ENCODE assay signal across 21 cellular contexts in the genomic region with DNA sequence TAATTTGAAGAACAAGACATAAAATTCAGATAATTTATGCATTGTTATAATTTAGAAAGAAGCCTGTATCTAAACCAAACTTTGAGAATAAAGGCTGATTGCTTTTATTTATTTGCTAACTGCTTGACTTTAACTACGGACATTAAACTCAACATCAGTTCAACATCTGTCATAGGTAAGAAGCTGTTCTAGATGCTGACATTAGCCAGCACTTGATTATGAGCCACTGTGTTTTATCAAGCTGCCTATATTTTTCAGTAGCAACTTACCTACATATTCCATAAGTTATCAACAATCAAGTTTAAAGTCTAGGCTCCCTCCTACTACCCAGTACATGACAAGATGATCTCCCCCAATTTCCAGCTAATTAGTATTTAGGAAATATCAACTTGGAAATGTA. TPM values are rescaled to one million over a fixed set of nuclear protein-coding genes. Genes with fewer than 3 reads are reported as not detected.
A peak's percentile ranks its signal among the peaks of the same experiment; 100 is the strongest.
DNase-seq lines count a peak whose midpoint lies in the region; ATAC-seq, FAIRE-seq and TF ChIP-seq lines count a peak whose summit lies in the region.
"Had no signal": no experiment of that assay in that cellular context is flagged by ENCODE, and none has a peak within 500 bp of the region (broad histone marks: within the 10 kb centered on the region; RNA-seq: fewer than 3 reads in every experiment).

No MANE protein-coding gene starts in this region.

- CTCF ChIA-PET in GM12878 (lab: Yijun Ruan, JAX): interaction anchor here (0.7 kb wide), 1 partner anchor 15 kb away, joined by 4 read pairs; no protein-coding TSS in a partner anchor

- in situ Hi-C loops in GM12878 (cut with MboI) (no loop called here), gastrocnemius medialis (cut with MboI; ENCODE audit: low sequenced_read_pairs in 4 of 4) (no loop called here)

- intact Hi-C loops in GM12878 (cut with micrococcal nuclease; ENCODE audit: unreplicated experiment) (no loop called here), gastrocnemius medialis (cut with DNase I; ENCODE audit: low total_unique reads) (no loop called here), body of pancreas (cut with DNase I) (no loop called here), posterior cingulate gyrus (cut with DNase I) (no loop called here)

- no TSS peak for BruUV-seq in GM12878 (replicated peaks; lab: Mats Ljungman, UMichigan)

- H3K27me3 ChIP-seq in GM12878 (replicated peaks in 1 of 2; ENCODE audit: control insufficient read depth in 2 of 2, insufficient read depth in 2 of 2, low read length in 1 of 2): no peaks in the 10 kb centered on the region
- H3K27me3 ChIP-seq in gastroesophageal sphincter: no peaks in the 10 kb centered on the region
- no peaks in the 10 kb centered on the region for H3K27me3 ChIP-seq in parathyroid adenoma (ENCODE audit: control insufficient read depth, insufficient read depth, low read length)
- no peaks in the 10 kb centered on the region for H3K27me3 ChIP-seq in gastrocnemius medialis
- H3K27me3 ChIP-seq in body of pancreas: no peaks in the 10 kb centered on the region
- H3K27me3 ChIP-seq: BLaER1 had no signal

- RAD21 ChIA-PET in GM12878 (lab: Charles Lee; ENCODE audit: unreplicated experiment): no interaction called here

- peak; percentile 18 for FAIRE-seq in GM12878 (lab: Jason Lieb, UNC)
- FAIRE-seq: G401.6, GM19239, H1 had no signal

- no peak for TF ChIP-seq CTCF in GM12878 (IDR thresholded peaks at IDR 0.05 in 2 of 3, conservative IDR thresholded peaks at IDR 0.05 in 1 of 3; ENCODE audit: control insufficient read depth in 2 of 3, extremely low read depth in 1 of 3, insufficient read depth in 1 of 3, low read depth in 3 of 3, low read length in 3 of 3)
- TF ChIP-seq CTCF in gastroesophageal sphincter (IDR thresholded peaks at IDR 0.05): no peak
- TF ChIP-seq CTCF in parathyroid adenoma (IDR thresholded peaks at IDR 0.05): no peak
- no peak for TF ChIP-seq CTCF in gastrocnemius medialis (IDR thresholded peaks at IDR 0.05 in 4 of 5, conservative IDR thresholded peaks at IDR 0.05 in 1 of 5)
- TF ChIP-seq CTCF in body of pancreas (IDR thresholded peaks at IDR 0.05): no peak
- TF ChIP-seq CTCF in coronary artery (IDR thresholded peaks at IDR 0.05): no peak

- TF ChIP-seq POLR2A in GM12878 (IDR thresholded peaks at IDR 0.05; ENCODE audit: low read depth, low read length): no peak
- no peak for TF ChIP-seq POLR2A in gastroesophageal sphincter (IDR thresholded peaks at IDR 0.05)
- TF ChIP-seq POLR2A in gastrocnemius medialis (IDR thresholded peaks at IDR 0.05): no peak
- TF ChIP-seq POLR2A in body of pancreas (IDR thresholded peaks at IDR 0.05): no peak

- SMC1A ChIA-PET in GM12878 (lab: Charles Lee; ENCODE audit: uncharacterized antibody, unreplicated experiment): interaction anchor here (1.0 kb wide), 3 partner anchors 9 to 47 kb away, joined by 3 read pairs; no protein-coding TSS in a partner anchor

- H3K27ac ChIP-seq in GM12878 (ENCODE audit: control insufficient read depth, insufficient read depth): no peak overlapping the region
- H3K27ac ChIP-seq in gastroesophageal sphincter: peak overlapping the region in 3 of 4 donors; percentile 35 to 64 (median 49)
- peak overlapping the region; percentile 53 for H3K27ac ChIP-seq in parathyroid adenoma
- H3K27ac ChIP-seq in gastrocnemius medialis: peak overlapping the region; percentile 86 to 89 (median 88)
- H3K27ac ChIP-seq in body of pancreas: no peak overlapping the region
- H3K27ac ChIP-seq in coronary artery: no peak overlapping the region
- H3K27ac ChIP-seq: BLaER1, C4-2B, GM23248 had no signal

- H3K4me1 ChIP-seq in GM12878 (ENCODE audit: control insufficient read depth, insufficient read depth, low read length) (no peaks in the 10 kb centered on the region), gastroesophageal sphincter (peaks cover 2 to 39% (median 4%) of the 10 kb centered on the region in 3 donors), parathyroid adenoma (peaks cover 12% of the 10 kb centered on the region), gastrocnemius medialis (peaks cover 52 to 59% of the 10 kb centered on the region in 2 donors), body of pancreas (no peaks in the 10 kb centered on the region)

- H3K36me3 ChIP-seq in GM12878 (ENCODE audit: control insufficient read depth in 2 of 2, insufficient read depth in 2 of 2, low read length in 1 of 2): peaks cover 0 to 1% of the 10 kb centered on the region in 2 experiments; a peak in 2 of 4 replicates
- H3K36me3 ChIP-seq in gastroesophageal sphincter: peaks cover 0 to 26% of the 10 kb centered on the region in 2 donors
- no peaks in the 10 kb centered on the region for H3K36me3 ChIP-seq in parathyroid adenoma (ENCODE audit: control insufficient read depth, insufficient read depth, low read length)
- H3K36me3 ChIP-seq in gastrocnemius medialis: peaks cover 0 to 4% of the 10 kb centered on the region in 2 donors
- no peaks in the 10 kb centered on the region for H3K36me3 ChIP-seq in body of pancreas (replicated peaks in 1 of 2; ENCODE audit: insufficient read depth in 1 of 2, low read depth in 2 of 2)

- DNase-seq in GM12878 (ENCODE audit: low read depth, low spot score) (no peak), gastrocnemius medialis (no peak), body of pancreas (no peak), coronary artery (ENCODE audit: low spot score) (no peak), NCI-H2107 (lab: John Stamatoyannopoulos, UW) (no peak), posterior cingulate gyrus (no peak)
- DNase-seq: Caco-2; CD4-positive, CD25-positive, alpha-beta regulatory T cell; CD8-positive, alpha-beta T cell; DMS153; DND-41; GM23248; H7; HCEC 1CT had no signal

- H3K9me3 ChIP-seq in GM12878 (replicated peaks; ENCODE audit: control insufficient read depth, insufficient read depth, low read length) (no peaks in the 10 kb centered on the region), gastroesophageal sphincter (no peaks in the 10 kb centered on the region), parathyroid adenoma (ENCODE audit: control insufficient read depth, low read length) (no peaks in the 10 kb centered on the region), gastrocnemius medialis (no peaks in the 10 kb centered on the region), body of pancreas (no peaks in the 10 kb centered on the region)
- H3K9me3 ChIP-seq: BLaER1, Caco-2 had no signal

- WGBS in GM12878 (ENCODE audit: insufficient coverage, insufficient replicate concordance, low lambda C conversion rate, missing lambda C conversion rate): 94% methylated on average over 1 of the region's 1 CpG
- 18 to 47% methylated on average over 1 of the region's 1 CpG for WGBS in gastroesophageal sphincter (ENCODE audit: low coverage in 1 of 2), 2 donors
- 81 to 86% methylated on average over 1 of the region's 1 CpG for WGBS in body of pancreas, 2 donors

- no peak overlapping the region for H3K4me2 ChIP-seq in GM12878 (ENCODE audit: control insufficient read depth, insufficient read depth)
- no peak overlapping the region for H3K4me2 ChIP-seq in parathyroid adenoma (ENCODE audit: low read length)
- H3K4me2 ChIP-seq: BLaER1 had no signal

- ATAC-seq in GM12878 (no peak), gastroesophageal sphincter (no peak), gastrocnemius medialis (no peak), body of pancreas (no peak)
- ATAC-seq: CD8-positive, alpha-beta T cell had no signal

- no peak overlapping the region for H3K4me3 ChIP-seq in GM12878
- H3K4me3 ChIP-seq in gastroesophageal sphincter: no peak overlapping the region
- no peak overlapping the region for H3K4me3 ChIP-seq in parathyroid adenoma (ENCODE audit: low read depth, low read length)
- H3K4me3 ChIP-seq in gastrocnemius medialis: no peak overlapping the region
- H3K4me3 ChIP-seq in body of pancreas: no peak overlapping the region
- no peak overlapping the region for H3K4me3 ChIP-seq in coronary artery
- H3K4me3 ChIP-seq: BLaER1, GM23248 had no signal

- TF ChIP-seq EP300 in GM12878 (IDR thresholded peaks at IDR 0.05; ENCODE audit: borderline replicate concordance in 1 of 2, control insufficient read depth in 1 of 2, low read depth in 2 of 2, low read length in 2 of 2) (no peak), gastroesophageal sphincter (IDR thresholded peaks at IDR 0.05) (no peak)

- no peaks in the 10 kb centered on the region for H4K20me1 ChIP-seq in GM12878 (ENCODE audit: control insufficient read depth, insufficient read depth)
- H4K20me1 ChIP-seq: BLaER1 had no signal

- POLR2A ChIA-PET in GM12878 (lab: Charles Lee): interaction anchor here (0.5 kb wide), 1 partner anchor 316 kb away, joined by 4 read pairs; no protein-coding TSS in a partner anchor

- H3K79me2 ChIP-seq in GM12878 (ENCODE audit: control insufficient read depth, insufficient read depth, low read length): no peaks in the 10 kb centered on the region
- no peaks in the 10 kb centered on the region for H3K79me2 ChIP-seq in parathyroid adenoma

- H3K9ac ChIP-seq in GM12878 (ENCODE audit: control insufficient read depth, insufficient read depth, low read length) (no peak overlapping the region), parathyroid adenoma (no peak overlapping the region)
- H3K9ac ChIP-seq: BLaER1, GM23248 had no signal

- H2AFZ ChIP-seq in GM12878 (ENCODE audit: control insufficient read depth, low read depth, low read length): no peak overlapping the region
- peak overlapping the region; percentile 38 for H2AFZ ChIP-seq in parathyroid adenoma
- H2AFZ ChIP-seq: GM23248 had no signal

- no peak for TF ChIP-seq RAD21 in GM12878 (IDR thresholded peaks at IDR 0.05; ENCODE audit: insufficient read depth, low read depth, low read length)

TF ChIP-seq in GM12878, 131 proteins besides CTCF, POLR2A, EP300 and RAD21 (continues in another document):
- no peak for TF ChIP-seq MEF2A (IDR thresholded peaks at IDR 0.05; ENCODE audit: insufficient read depth, low read depth, low read length)
- TF ChIP-seq EZH2 (IDR thresholded peaks at IDR 0.05; ENCODE audit: borderline replicate concordance, control insufficient read depth, low read depth, low read length): no peak

RNA-seq across cellular contexts. Expression of gene USF3, which starts 42.1 kb away (rescaled TPM):
- 17.5 and 17.7 TPM in 2 replicates for total RNA-seq in GM12878 (2013; cell fraction: nucleolus; rRNA removed)
- total RNA-seq in GM12878 (2014; rRNA removed) (8.8 and 9.0 TPM in 2 replicates), GM12878 (2014; rRNA removed; fragmentation: Illumina TruSeq; extraction: Trizol) (9.4 and 9.6 TPM in 2 replicates), GM12878 (2021) (10.5 and 11.3 TPM in 2 replicates), gastroesophageal sphincter (10 to 100 TPM; 27.3 to 33.2 (median 29.6) TPM), gastrocnemius medialis (10 to 100 TPM; 35.7 to 49.6 (median 40.1) TPM), body of pancreas (10 to 100 TPM; 10.5 to 13.2 TPM)
- polyA plus RNA-seq in GM12878 (2011; ENCODE audit: low read depth): 3.2 TPM
- polyA plus RNA-seq in GM12878 (2011; rRNA removed) (15.9 and 17.1 TPM in 2 replicates), GM12878 (2014; fragmentation: Illumina TruSeq; extraction: Trizol) (7.7 and 11.0 TPM in 2 replicates), GM12878 (2014; fragmentation: Nextera tagmentation; extraction: Ambion mirVana) (1 to 10 TPM; 3.1 to 7.9 TPM), GM12878 (2014; rRNA removed) (5.5 and 6.0 TPM in 2 replicates), GM12878 (2016; fragmentation: Nextera tagmentation; extraction: Ambion mirVana) (1 to 10 TPM; 3.9 to 5.6 TPM)
- polyA plus RNA-seq in GM12878 (2011; cell fraction: cytosol; rRNA removed): 10.1 and 10.4 TPM in 2 replicates
- 7.1 and 8.1 TPM in 2 replicates for polyA plus RNA-seq in GM12878 (2011; cell fraction: nucleus; rRNA removed)
- 4.4 and 5.3 TPM in 2 replicates for polyA plus RNA-seq in GM12878 (2012)
- polyA minus RNA-seq in GM12878 (2011; rRNA and poly(A)+ RNA removed): 36.7 and 46.1 TPM in 2 replicates
- polyA minus RNA-seq in GM12878 (2011; cell fraction: cytosol; rRNA and poly(A)+ RNA removed): 9.6 and 11.5 TPM in 2 replicates
- 9.1 and 12.3 TPM in 2 replicates for polyA minus RNA-seq in GM12878 (2011; cell fraction: nucleus; rRNA and poly(A)+ RNA removed)

Comparison
In these comparisons a context has a peak if more than half of its experiments do, and no peak if none do; other contexts are left out.
1. H3K27ac ChIP-seq: peak in gastroesophageal sphincter (3 of 4), parathyroid adenoma (single experiment) and gastrocnemius medialis (4 of 4); none in GM12878 (single experiment), body of pancreas (0 of 4) and coronary artery (0 of 2).